ENCODE assay signal across 12 cellular contexts in genomic region chr6:144730088-144730640, GRCh38.
DNase-seq lines count a peak whose midpoint lies in the region; ATAC-seq and TF ChIP-seq lines count a peak whose summit lies in the region.
"Had no signal": no experiment of that assay in that cellular context is flagged by ENCODE, and none has a peak within 500 bp of the region (broad histone marks: within the 10 kb centered on the region; RNA-seq: fewer than 3 reads in every experiment).

No MANE protein-coding gene starts in this region.

- H3K4me3 ChIP-seq in endodermal cell (ENCODE audit: low read length): no peak overlapping the region
- H3K4me3 ChIP-seq: transverse colon had no signal

- H3K4me1 Mint-ChIP-seq in endodermal cell: peaks cover 33% of the 10 kb centered on the region

- no peak overlapping the region for H3K27ac ChIP-seq in endodermal cell (ENCODE audit: low read depth, low read length)
- H3K27ac ChIP-seq: transverse colon had no signal

- no peaks in the 10 kb centered on the region for H3K27me3 ChIP-seq in endodermal cell (ENCODE audit: control insufficient read depth, insufficient read depth, low read length, poor library complexity, severe bottlenecking)
- H3K27me3 ChIP-seq: transverse colon had no signal

- no peak overlapping the region for H3K9ac ChIP-seq in endodermal cell (ENCODE audit: extremely low read depth, low read length, poor library complexity, severe bottlenecking)

- DNase-seq in endodermal cell: no peak
- DNase-seq in NCI-H2171 (lab: John Stamatoyannopoulos, UW): no peak
- no peak for DNase-seq in HUDEP-2 (lab: John Stamatoyannopoulos, UW; ENCODE audit: unreplicated experiment in 76 of 76)
- no peak for DNase-seq in NCI-H524 treated with DMSO at 0.1 percent for 48 hours (lab: John Stamatoyannopoulos, UW)
- DNase-seq in midbrain (lab: John Stamatoyannopoulos, UW): no peak
- DNase-seq: activated naive CD4-positive, alpha-beta T cell treated with anti-CD3 and anti-CD28 coated beads for 36 hours; NCI-H1092 treated with DMSO at 0.1 percent for 48 hours; transverse colon had no signal

- H3K36me3 Mint-ChIP-seq in endodermal cell (ENCODE audit: low read depth): peaks cover 15% of the 10 kb centered on the region

- H3K36me3 ChIP-seq in endodermal cell (ENCODE audit: control insufficient read depth, insufficient read depth, low read length): peaks cover 19% of the 10 kb centered on the region

- 94% methylated on average over 3 to 4 of the region's 5 CpGs for WGBS in endodermal cell (ENCODE audit: insufficient coverage in 1 of 2, insufficient read length in 1 of 2), 2 experiments

- TF ChIP-seq CTCF in endodermal cell (conservative IDR thresholded peaks at IDR 0.05): no peak

- no peaks in the 10 kb centered on the region for H3K27me3 Mint-ChIP-seq in endodermal cell (ENCODE audit: insufficient read depth)

- H3K4me3 Mint-ChIP-seq in endodermal cell: no peak overlapping the region
- H3K4me3 Mint-ChIP-seq: activated naive CD4-positive, alpha-beta T cell treated with anti-CD3 and anti-CD28 coated beads for 36 hours had no signal

- peak overlapping the region; percentile 33 for H3K27ac Mint-ChIP-seq in endodermal cell
- H3K27ac Mint-ChIP-seq: activated naive CD4-positive, alpha-beta T cell treated with anti-CD3 and anti-CD28 coated beads for 36 hours had no signal

- H3K9me3 ChIP-seq in endodermal cell (ENCODE audit: control insufficient read depth, low read length): no peaks in the 10 kb centered on the region
- H3K9me3 ChIP-seq: transverse colon had no signal

- ATAC-seq in GM18502 (IDR thresholded peaks at IDR 0.05; ENCODE audit: poor library complexity, unreplicated experiment): peak; percentile 57
- ATAC-seq in GM21447 (IDR thresholded peaks at IDR 0.05; ENCODE audit: unreplicated experiment): peak; percentile 55
- peak; percentile 35 for ATAC-seq in HG03571 (IDR thresholded peaks at IDR 0.05; ENCODE audit: unreplicated experiment)
- ATAC-seq: Right ventricle myocardium inferior had no signal

- H3K4me1 ChIP-seq in endodermal cell (ENCODE audit: control insufficient read depth, insufficient read depth, low read length): peaks cover 2% of the 10 kb centered on the region

- H3K9me3 Mint-ChIP-seq in endodermal cell: no peaks in the 10 kb centered on the region
- H3K9me3 Mint-ChIP-seq: activated naive CD4-positive, alpha-beta T cell treated with anti-CD3 and anti-CD28 coated beads for 36 hours had no signal
